In genomic region chr5:160169326-160169725, GRCh38 we compare ENCODE assay signal across 2 cellular contexts.
TF ChIP-seq lines count a peak whose summit lies in the region.

No MANE protein-coding gene starts in this region.

TF ChIP-seq in H1, 55 proteins besides CTCF, POLR2A, EP300 and RAD21:
- no peak for TF ChIP-seq TAF1 (IDR thresholded peaks at IDR 0.05; ENCODE audit: low read depth, low read length)
- no peak for TF ChIP-seq ATF3 (IDR thresholded peaks at IDR 0.05; ENCODE audit: insufficient read depth, low read depth, low read length)
- no peak for TF ChIP-seq CREB1 (IDR thresholded peaks at IDR 0.05)
- no peak for TF ChIP-seq SIRT6 (IDR thresholded peaks at IDR 0.05; ENCODE audit: low read length)
- TF ChIP-seq ZNF274 (IDR thresholded peaks at IDR 0.05; ENCODE audit: borderline replicate concordance, extremely low read depth, low read length) = no peak
- TF ChIP-seq JUN (IDR thresholded peaks at IDR 0.05; ENCODE audit: low read depth, low read length) = no peak
- no peak for TF ChIP-seq TCF12 (IDR thresholded peaks at IDR 0.05; ENCODE audit: low read depth, low read length)
- TF ChIP-seq MAFK (IDR thresholded peaks at IDR 0.05; ENCODE audit: low read depth, low read length) = no peak
- TF ChIP-seq BRCA1 (IDR thresholded peaks at IDR 0.05; ENCODE audit: low read depth, low read length) = no peak
- no peak for TF ChIP-seq TAF7 (optimal IDR thresholded peaks at IDR 0.05; ENCODE audit: borderline replicate concordance, low read depth, low read length)
- TF ChIP-seq CEBPB (IDR thresholded peaks at IDR 0.05; ENCODE audit: low read depth, low read length) = no peak
- TF ChIP-seq MAX (IDR thresholded peaks at IDR 0.05) = no peak
- no peak for TF ChIP-seq ATF2 (IDR thresholded peaks at IDR 0.05; ENCODE audit: low read length)
- no peak for TF ChIP-seq ASH2L (IDR thresholded peaks at IDR 0.05; ENCODE audit: low read length)
- no peak for TF ChIP-seq HDAC6 (IDR thresholded peaks at IDR 0.05; ENCODE audit: low read depth, low read length)
- TF ChIP-seq CHD2 (IDR thresholded peaks at IDR 0.05; ENCODE audit: low read length) = no peak
- no peak for TF ChIP-seq TBP (IDR thresholded peaks at IDR 0.05; ENCODE audit: low read depth, low read length)
- no peak for TF ChIP-seq POLR2AphosphoS5 (IDR thresholded peaks at IDR 0.05; ENCODE audit: low read depth, low read length)
- no peak for TF ChIP-seq RXRA (IDR thresholded peaks at IDR 0.05; ENCODE audit: insufficient read depth, low read depth, low read length)

TF ChIP-seq in liver, 16 proteins besides CTCF, POLR2A, EP300 and RAD21:
- TF ChIP-seq REST (IDR thresholded peaks at IDR 0.05) (no peak), HNF4A (conservative IDR thresholded peaks at IDR 0.05) (no peak), NR2F2 (IDR thresholded peaks at IDR 0.05) (no peak), GABPA (IDR thresholded peaks at IDR 0.05 in 1 of 2, conservative IDR thresholded peaks at IDR 0.05 in 1 of 2) (no peak), RXRA (IDR thresholded peaks at IDR 0.05) (no peak), EGR1 (IDR thresholded peaks at IDR 0.05; ENCODE audit: low read depth in 2 of 2) (no peak), SP1 (IDR thresholded peaks at IDR 0.05) (no peak), FOXA2 (IDR thresholded peaks at IDR 0.05) (no peak), ZBTB33 (IDR thresholded peaks at IDR 0.05) (no peak), MAX (IDR thresholded peaks at IDR 0.05) (no peak), TAF1 (conservative IDR thresholded peaks at IDR 0.05) (no peak), YY1 (IDR thresholded peaks at IDR 0.05) (no peak), ATF3 (IDR thresholded peaks at IDR 0.05) (no peak), HNF4G (IDR thresholded peaks at IDR 0.05) (no peak), FOXA1 (IDR thresholded peaks at IDR 0.05) (no peak), JUND (IDR thresholded peaks at IDR 0.05) (no peak)
TF ChIP-seq in liver: peak in this region for 0.
